In the genomic region with DNA sequence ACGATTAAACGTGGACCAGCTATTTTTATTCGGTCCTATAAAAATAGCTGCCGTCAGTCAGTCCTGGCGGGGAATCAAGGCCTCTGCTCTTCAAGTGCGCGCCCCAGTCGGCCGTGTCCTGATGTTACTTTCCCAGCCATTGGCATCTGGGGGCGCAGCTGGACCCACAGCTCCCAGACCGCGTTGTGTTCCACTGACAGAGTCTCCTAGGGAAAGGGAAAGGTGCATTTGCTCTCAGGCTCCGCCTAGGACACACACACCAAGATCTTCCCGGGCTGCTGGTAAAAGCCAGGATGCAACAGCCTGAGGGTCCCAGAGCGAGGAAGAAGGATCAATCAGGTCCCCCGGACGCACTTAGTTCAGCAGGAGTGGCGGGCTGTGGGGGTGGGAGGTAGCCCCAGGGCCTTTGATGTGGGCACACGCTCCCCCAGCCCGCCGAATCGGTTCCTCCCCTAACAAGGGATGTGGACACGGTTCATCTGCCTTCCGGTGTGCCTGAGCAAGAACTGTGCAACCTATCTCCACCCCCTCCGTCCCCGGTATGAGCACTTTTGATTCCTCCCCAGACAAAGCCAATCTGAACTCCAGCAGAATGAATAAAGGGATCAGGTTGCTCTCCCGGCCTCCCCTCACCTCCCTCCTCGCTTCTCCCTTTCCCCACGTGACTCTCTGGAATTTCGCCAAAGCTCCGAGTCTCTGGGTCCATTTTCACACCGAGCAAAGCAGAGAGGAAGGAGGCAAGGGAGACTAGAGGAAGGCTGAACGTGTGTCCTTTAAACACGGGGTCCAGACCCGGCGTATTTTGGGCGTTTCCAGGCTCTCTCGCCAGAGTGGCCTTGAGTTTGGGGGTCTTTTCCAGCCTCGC, we compare ENCODE assay signal across 1 cellular context.
A peak's percentile ranks its signal among the peaks of the same experiment; 100 is the strongest.
TF ChIP-seq lines count a peak whose summit lies in the region.

No MANE protein-coding gene starts in this region.

TF ChIP-seq in HepG2, 621 proteins besides CTCF, POLR2A, EP300 and RAD21 (continued from another document and continues in another):
- TF ChIP-seq, protein P1, sequence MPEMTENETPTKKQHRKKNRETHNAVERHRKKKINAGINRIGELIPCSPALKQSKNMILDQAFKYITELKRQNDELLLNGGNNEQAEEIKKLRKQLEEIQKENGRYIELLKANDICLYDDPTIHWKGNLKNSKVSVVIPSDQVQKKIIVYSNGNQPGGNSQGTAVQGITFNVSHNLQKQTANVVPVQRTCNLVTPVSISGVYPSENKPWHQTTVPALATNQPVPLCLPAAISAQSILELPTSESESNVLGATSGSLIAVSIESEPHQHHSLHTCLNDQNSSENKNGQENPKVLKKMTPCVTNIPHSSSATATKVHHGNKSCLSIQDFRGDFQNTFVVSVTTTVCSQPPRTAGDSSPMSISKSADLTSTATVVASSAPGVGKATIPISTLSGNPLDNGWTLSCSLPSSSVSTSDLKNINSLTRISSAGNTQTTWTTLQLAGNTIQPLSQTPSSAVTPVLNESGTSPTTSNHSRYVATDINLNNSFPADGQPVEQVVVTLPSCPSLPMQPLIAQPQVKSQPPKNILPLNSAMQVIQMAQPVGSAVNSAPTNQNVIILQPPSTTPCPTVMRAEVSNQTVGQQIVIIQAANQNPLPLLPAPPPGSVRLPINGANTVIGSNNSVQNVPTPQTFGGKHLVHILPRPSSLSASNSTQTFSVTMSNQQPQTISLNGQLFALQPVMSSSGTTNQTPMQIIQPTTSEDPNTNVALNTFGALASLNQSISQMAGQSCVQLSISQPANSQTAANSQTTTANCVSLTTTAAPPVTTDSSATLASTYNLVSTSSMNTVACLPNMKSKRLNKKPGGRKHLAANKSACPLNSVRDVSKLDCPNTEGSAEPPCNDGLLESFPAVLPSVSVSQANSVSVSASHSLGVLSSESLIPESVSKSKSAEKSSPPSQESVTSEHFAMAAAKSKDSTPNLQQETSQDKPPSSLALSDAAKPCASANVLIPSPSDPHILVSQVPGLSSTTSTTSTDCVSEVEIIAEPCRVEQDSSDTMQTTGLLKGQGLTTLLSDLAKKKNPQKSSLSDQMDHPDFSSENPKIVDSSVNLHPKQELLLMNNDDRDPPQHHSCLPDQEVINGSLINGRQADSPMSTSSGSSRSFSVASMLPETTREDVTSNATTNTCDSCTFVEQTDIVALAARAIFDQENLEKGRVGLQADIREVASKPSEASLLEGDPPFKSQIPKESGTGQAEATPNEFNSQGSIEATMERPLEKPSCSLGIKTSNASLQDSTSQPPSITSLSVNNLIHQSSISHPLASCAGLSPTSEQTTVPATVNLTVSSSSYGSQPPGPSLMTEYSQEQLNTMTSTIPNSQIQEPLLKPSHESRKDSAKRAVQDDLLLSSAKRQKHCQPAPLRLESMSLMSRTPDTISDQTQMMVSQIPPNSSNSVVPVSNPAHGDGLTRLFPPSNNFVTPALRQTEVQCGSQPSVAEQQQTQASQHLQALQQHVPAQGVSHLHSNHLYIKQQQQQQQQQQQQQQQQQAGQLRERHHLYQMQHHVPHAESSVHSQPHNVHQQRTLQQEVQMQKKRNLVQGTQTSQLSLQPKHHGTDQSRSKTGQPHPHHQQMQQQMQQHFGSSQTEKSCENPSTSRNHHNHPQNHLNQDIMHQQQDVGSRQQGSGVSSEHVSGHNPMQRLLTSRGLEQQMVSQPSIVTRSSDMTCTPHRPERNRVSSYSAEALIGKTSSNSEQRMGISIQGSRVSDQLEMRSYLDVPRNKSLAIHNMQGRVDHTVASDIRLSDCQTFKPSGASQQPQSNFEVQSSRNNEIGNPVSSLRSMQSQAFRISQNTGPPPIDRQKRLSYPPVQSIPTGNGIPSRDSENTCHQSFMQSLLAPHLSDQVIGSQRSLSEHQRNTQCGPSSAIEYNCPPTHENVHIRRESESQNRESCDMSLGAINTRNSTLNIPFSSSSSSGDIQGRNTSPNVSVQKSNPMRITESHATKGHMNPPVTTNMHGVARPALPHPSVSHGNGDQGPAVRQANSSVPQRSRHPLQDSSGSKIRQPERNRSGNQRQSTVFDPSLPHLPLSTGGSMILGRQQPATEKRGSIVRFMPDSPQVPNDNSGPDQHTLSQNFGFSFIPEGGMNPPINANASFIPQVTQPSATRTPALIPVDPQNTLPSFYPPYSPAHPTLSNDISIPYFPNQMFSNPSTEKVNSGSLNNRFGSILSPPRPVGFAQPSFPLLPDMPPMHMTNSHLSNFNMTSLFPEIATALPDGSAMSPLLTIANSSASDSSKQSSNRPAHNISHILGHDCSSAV (CRISPR knock-in tag; IDR thresholded peaks at IDR 0.05; ENCODE audit: borderline replicate concordance), result no peak
- TF ChIP-seq GFI1 (CRISPR knock-in tag; IDR thresholded peaks at IDR 0.05; ENCODE audit: borderline replicate concordance) (peak; percentile 79; the same call in 1 of the 2 replicates), ATF3 (CRISPR knock-in tag; IDR thresholded peaks at IDR 0.05) (no peak), TOPORS (CRISPR knock-in tag; IDR thresholded peaks at IDR 0.05) (peak; percentile 71; the same call in 1 of the 2 replicates), ZBTB7B (CRISPR knock-in tag; IDR thresholded peaks at IDR 0.05) (peak; percentile 75; the same call in 1 of the 2 replicates), AKAP8 (CRISPR knock-in tag; IDR thresholded peaks at IDR 0.05) (peak; percentile 61; the same call in 1 of the 2 replicates), RFXANK (CRISPR knock-in tag; IDR thresholded peaks at IDR 0.05) (no peak), KLF13 (CRISPR knock-in tag; IDR thresholded peaks at IDR 0.05) (no peak), SETDB1 (CRISPR knock-in tag; IDR thresholded peaks at IDR 0.05; ENCODE audit: borderline replicate concordance) (no peak), TAF1 (CRISPR knock-in tag; IDR thresholded peaks at IDR 0.05) (peak; percentile 52), SALL1 (CRISPR knock-in tag; IDR thresholded peaks at IDR 0.05) (0 out of 2 replicates have a peak, but pooled peaks have one; percentile 65), CBX1 (IDR thresholded peaks at IDR 0.05; ENCODE audit: low read depth) (no peak), ELF1 (CRISPR knock-in tag; IDR thresholded peaks at IDR 0.05) (0 out of 2 replicates have a peak, but pooled peaks have one; percentile 25), ZNF501 (CRISPR knock-in tag; IDR thresholded peaks at IDR 0.05) (peak; percentile 69), MAFG (CRISPR knock-in tag; IDR thresholded peaks at IDR 0.05) (no peak), STAG1 (CRISPR knock-in tag; IDR thresholded peaks at IDR 0.05) (peak; percentile 77), ZNF292 (CRISPR knock-in tag; IDR thresholded peaks at IDR 0.05; ENCODE audit: borderline replicate concordance, low read depth) (peak; percentile 75), CREM (IDR thresholded peaks at IDR 0.05) (peak; percentile 32; the same call in 1 of the 2 replicates), CREM (CRISPR knock-in tag; IDR thresholded peaks at IDR 0.05) (no peak), ZNF253 (CRISPR knock-in tag; IDR thresholded peaks at IDR 0.05; ENCODE audit: borderline replicate concordance) (no peak), ZNF280B (CRISPR knock-in tag; IDR thresholded peaks at IDR 0.05; ENCODE audit: borderline replicate concordance) (no peak), TEF (CRISPR knock-in tag; IDR thresholded peaks at IDR 0.05) (peak; percentile 47; the same call in 1 of the 2 replicates), RBM39 (IDR thresholded peaks at IDR 0.05; ENCODE audit: low read depth, low read length, poor library complexity, severe bottlenecking) (peak; percentile 2), ZNF570 (CRISPR knock-in tag; IDR thresholded peaks at IDR 0.05; ENCODE audit: borderline replicate concordance) (no peak), PTBP1 (IDR thresholded peaks at IDR 0.05; ENCODE audit: low read depth, low read length, poor library complexity, severe bottlenecking) (no peak), NFIC (IDR thresholded peaks at IDR 0.05; ENCODE audit: low read length) (peak; percentile 48; the same call in 1 of the 2 replicates), ZNF619 (CRISPR knock-in tag; IDR thresholded peaks at IDR 0.05) (no peak), FOXA3 (CRISPR knock-in tag; IDR thresholded peaks at IDR 0.05) (0 out of 2 replicates have a peak, but pooled peaks have one; percentile 17), ZSCAN20 (CRISPR knock-in tag; IDR thresholded peaks at IDR 0.05; ENCODE audit: borderline replicate concordance) (no peak), SOX6 (IDR thresholded peaks at IDR 0.05) (no peak), SOX6 (CRISPR knock-in tag; IDR thresholded peaks at IDR 0.05) (peak; percentile 22), ZNF24 (IDR thresholded peaks at IDR 0.05) (no peak), ESRRA (CRISPR knock-in tag; IDR thresholded peaks at IDR 0.05; ENCODE audit: low read depth) (0 out of 2 replicates have a peak, but pooled peaks have one; percentile 33), ZNF761 (CRISPR knock-in tag; conservative IDR thresholded peaks at IDR 0.05) (no peak; the same call in 1 of the 2 replicates)
- TF ChIP-seq, protein P2, sequence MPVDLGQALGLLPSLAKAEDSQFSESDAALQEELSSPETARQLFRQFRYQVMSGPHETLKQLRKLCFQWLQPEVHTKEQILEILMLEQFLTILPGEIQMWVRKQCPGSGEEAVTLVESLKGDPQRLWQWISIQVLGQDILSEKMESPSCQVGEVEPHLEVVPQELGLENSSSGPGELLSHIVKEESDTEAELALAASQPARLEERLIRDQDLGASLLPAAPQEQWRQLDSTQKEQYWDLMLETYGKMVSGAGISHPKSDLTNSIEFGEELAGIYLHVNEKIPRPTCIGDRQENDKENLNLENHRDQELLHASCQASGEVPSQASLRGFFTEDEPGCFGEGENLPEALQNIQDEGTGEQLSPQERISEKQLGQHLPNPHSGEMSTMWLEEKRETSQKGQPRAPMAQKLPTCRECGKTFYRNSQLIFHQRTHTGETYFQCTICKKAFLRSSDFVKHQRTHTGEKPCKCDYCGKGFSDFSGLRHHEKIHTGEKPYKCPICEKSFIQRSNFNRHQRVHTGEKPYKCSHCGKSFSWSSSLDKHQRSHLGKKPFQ (CRISPR knock-in tag; IDR thresholded peaks at IDR 0.05; ENCODE audit: insufficient replicate concordance), result no peak
- TF ChIP-seq, protein P3, sequence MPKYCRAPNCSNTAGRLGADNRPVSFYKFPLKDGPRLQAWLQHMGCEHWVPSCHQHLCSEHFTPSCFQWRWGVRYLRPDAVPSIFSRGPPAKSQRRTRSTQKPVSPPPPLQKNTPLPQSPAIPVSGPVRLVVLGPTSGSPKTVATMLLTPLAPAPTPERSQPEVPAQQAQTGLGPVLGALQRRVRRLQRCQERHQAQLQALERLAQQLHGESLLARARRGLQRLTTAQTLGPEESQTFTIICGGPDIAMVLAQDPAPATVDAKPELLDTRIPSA (CRISPR knock-in tag; IDR thresholded peaks at IDR 0.05; ENCODE audit: borderline replicate concordance), result peak; percentile 47; the same call in 1 of the 2 replicates
- TF ChIP-seq, protein P4, sequence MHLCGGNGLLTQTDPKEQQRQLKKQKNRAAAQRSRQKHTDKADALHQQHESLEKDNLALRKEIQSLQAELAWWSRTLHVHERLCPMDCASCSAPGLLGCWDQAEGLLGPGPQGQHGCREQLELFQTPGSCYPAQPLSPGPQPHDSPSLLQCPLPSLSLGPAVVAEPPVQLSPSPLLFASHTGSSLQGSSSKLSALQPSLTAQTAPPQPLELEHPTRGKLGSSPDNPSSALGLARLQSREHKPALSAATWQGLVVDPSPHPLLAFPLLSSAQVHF (CRISPR knock-in tag; IDR thresholded peaks at IDR 0.05), result no peak; the same call in 1 of the 2 replicates
- TF ChIP-seq, protein P5, sequence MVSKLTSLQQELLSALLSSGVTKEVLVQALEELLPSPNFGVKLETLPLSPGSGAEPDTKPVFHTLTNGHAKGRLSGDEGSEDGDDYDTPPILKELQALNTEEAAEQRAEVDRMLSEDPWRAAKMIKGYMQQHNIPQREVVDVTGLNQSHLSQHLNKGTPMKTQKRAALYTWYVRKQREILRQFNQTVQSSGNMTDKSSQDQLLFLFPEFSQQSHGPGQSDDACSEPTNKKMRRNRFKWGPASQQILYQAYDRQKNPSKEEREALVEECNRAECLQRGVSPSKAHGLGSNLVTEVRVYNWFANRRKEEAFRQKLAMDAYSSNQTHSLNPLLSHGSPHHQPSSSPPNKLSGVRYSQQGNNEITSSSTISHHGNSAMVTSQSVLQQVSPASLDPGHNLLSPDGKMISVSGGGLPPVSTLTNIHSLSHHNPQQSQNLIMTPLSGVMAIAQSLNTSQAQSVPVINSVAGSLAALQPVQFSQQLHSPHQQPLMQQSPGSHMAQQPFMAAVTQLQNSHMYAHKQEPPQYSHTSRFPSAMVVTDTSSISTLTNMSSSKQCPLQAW (CRISPR knock-in tag; IDR thresholded peaks at IDR 0.05), result 0 out of 2 replicates have a peak, but pooled peaks have one; percentile 35
- TF ChIP-seq, protein P6, sequence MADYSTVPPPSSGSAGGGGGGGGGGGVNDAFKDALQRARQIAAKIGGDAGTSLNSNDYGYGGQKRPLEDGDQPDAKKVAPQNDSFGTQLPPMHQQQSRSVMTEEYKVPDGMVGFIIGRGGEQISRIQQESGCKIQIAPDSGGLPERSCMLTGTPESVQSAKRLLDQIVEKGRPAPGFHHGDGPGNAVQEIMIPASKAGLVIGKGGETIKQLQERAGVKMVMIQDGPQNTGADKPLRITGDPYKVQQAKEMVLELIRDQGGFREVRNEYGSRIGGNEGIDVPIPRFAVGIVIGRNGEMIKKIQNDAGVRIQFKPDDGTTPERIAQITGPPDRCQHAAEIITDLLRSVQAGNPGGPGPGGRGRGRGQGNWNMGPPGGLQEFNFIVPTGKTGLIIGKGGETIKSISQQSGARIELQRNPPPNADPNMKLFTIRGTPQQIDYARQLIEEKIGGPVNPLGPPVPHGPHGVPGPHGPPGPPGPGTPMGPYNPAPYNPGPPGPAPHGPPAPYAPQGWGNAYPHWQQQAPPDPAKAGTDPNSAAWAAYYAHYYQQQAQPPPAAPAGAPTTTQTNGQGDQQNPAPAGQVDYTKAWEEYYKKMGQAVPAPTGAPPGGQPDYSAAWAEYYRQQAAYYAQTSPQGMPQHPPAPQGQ (CRISPR knock-in tag; IDR thresholded peaks at IDR 0.05; ENCODE audit: borderline replicate concordance), result no peak
